ENCODE assay signal across 23 cellular contexts in genomic region chr16:26005336-26005735, GRCh38.
"Had no signal": no experiment of that assay in that cellular context is flagged by ENCODE, and none has a peak within 500 bp of the region (broad histone marks: within the 10 kb centered on the region; RNA-seq: fewer than 3 reads in every experiment).

No MANE protein-coding gene starts in this region.

- H3K36me3 ChIP-seq: breast epithelium, gastroesophageal sphincter, left ventricle myocardium inferior, neutrophil, right lobe of liver, thoracic aorta had no signal

- H3K9me3 ChIP-seq: neutrophil, right lobe of liver had no signal

- H3K4me3 ChIP-seq: breast epithelium, gastroesophageal sphincter, hepatocyte, left ventricle myocardium inferior, lung, right lobe of liver, thoracic aorta had no signal

- H3K79me2 ChIP-seq: hepatocyte had no signal

- ATAC-seq: activated naive CD4-positive, alpha-beta T cell treated with anti-CD3 and anti-CD28 coated beads, Interleukin-2, amount 50 U/mL, for 72 hours; activated T-cell treated with anti-CD3 and anti-CD28 coated beads, Interleukin-2, amount 50 U/mL, for 4 hours; gastroesophageal sphincter; right lobe of liver; stimulated activated naive CD8-positive, alpha-beta T cell treated with anti-CD3 and anti-CD28 coated beads, Interleukin-15, Interleukin-2, amounts not matched to agents 100 U/mL and 50 U/mL, for 24 hours had no signal

- H3K4me3 Mint-ChIP-seq: activated CD4-positive, alpha-beta memory T cell treated with anti-CD3 and anti-CD28 coated beads for 36 hours; activated CD4-positive, alpha-beta T cell treated with anti-CD3 and anti-CD28 coated beads, Interleukin-2, amount 10 ng/mL, durations not matched to agents 24 days and 14 days; activated T-cell treated with anti-CD3 and anti-CD28 coated beads, Interleukin-2, amount 50 U/mL, for 4 hours; nephron progenitor cell had no signal

- H3K27ac ChIP-seq: breast epithelium, gastroesophageal sphincter, hepatocyte, left ventricle myocardium inferior, neutrophil, right lobe of liver, thoracic aorta had no signal

- H3K4me2 ChIP-seq: hepatocyte had no signal

- H2AFZ ChIP-seq: hepatocyte had no signal

- H3K27me3 Mint-ChIP-seq: activated CD4-positive, alpha-beta T cell treated with anti-CD3 and anti-CD28 coated beads, Interleukin-2, amount 10 ng/mL, durations not matched to agents 24 days and 14 days had no signal

- DNase-seq: activated CD4-positive, alpha-beta memory T cell treated with anti-CD3 and anti-CD28 coated beads for 36 hours; activated CD4-positive, alpha-beta T cell treated with anti-CD3 and anti-CD28 coated beads, Interleukin-2, amount 10 ng/mL, durations not matched to agents 24 days and 14 days; activated CD4-positive, CD25-positive, alpha-beta regulatory T cell treated with anti-CD3 and anti-CD28 coated beads, Interleukin-2, amount 50 U/mL, for 72 hours; activated CD8-positive, alpha-beta memory T cell treated with anti-CD3 and anti-CD28 coated beads, Interleukin-2, amount 50 U/mL, for 48 hours; activated T-cell treated with anti-CD3 and anti-CD28 coated beads, Interleukin-2, amount 50 U/mL, for 4 hours; central memory CD4-positive, alpha-beta T cell; islet precursor cell; left ventricle myocardium inferior; nephron progenitor cell; right lobe of liver; stimulated activated CD4-positive, alpha-beta T cell treated with anti-CD3 and anti-CD28 coated beads, Interleukin-12 subunit alpha, Interleukin-12 subunit beta, amount 100 ng/mL, for 4 hours; stimulated activated CD4-positive, alpha-beta T cell treated with anti-CD3 and anti-CD28 coated beads, Interleukin-4, amount 100 ng/mL, for 1 hour; stimulated activated naive CD8-positive, alpha-beta T cell treated with anti-CD3 and anti-CD28 coated beads, Interleukin-15, Interleukin-2, amounts not matched to agents 100 U/mL and 50 U/mL, for 24 hours; T1000; trophoblast cell had no signal

- H3K4me1 ChIP-seq: breast epithelium, gastroesophageal sphincter, left ventricle myocardium inferior, right lobe of liver had no signal

- H3K27ac Mint-ChIP-seq: activated CD4-positive, alpha-beta memory T cell treated with anti-CD3 and anti-CD28 coated beads for 36 hours; activated CD4-positive, alpha-beta T cell treated with anti-CD3 and anti-CD28 coated beads, Interleukin-2, amount 10 ng/mL, durations not matched to agents 24 days and 14 days; activated naive CD4-positive, alpha-beta T cell treated with anti-CD3 and anti-CD28 coated beads, Interleukin-2, amount 50 U/mL, for 72 hours; activated T-helper 2 cell treated with anti-CD3 and anti-CD28 coated beads, Interferon-gamma antibody, Interleukin-2, Interleukin-4, amounts not matched to agents 10 μg/mL and 5 μg/mL and 100 μg/mL, durations not matched to agents 14 hours and 24 hours and 36 hours; nephron progenitor cell had no signal

- H3K27me3 ChIP-seq: breast epithelium, gastroesophageal sphincter, hepatocyte, neutrophil, right lobe of liver had no signal

- H3K4me1 Mint-ChIP-seq: activated CD4-positive, alpha-beta T cell treated with anti-CD3 and anti-CD28 coated beads, Interleukin-2, amount 10 ng/mL, durations not matched to agents 24 days and 14 days; nephron progenitor cell had no signal
